ENCODE assay signal across 10 cellular contexts in genomic region chr6:30912746-30913520, GRCh38. TPM values are rescaled to one million over a fixed set of nuclear protein-coding genes. Genes with fewer than 3 reads are reported as not detected.
A peak's percentile ranks its signal among the peaks of the same experiment; 100 is the strongest.
DNase-seq lines count a peak whose midpoint lies in the region; ATAC-seq and TF ChIP-seq lines count a peak whose summit lies in the region.
"Had no signal": no experiment of that assay in that cellular context is flagged by ENCODE, and none has a peak within 500 bp of the region (broad histone marks: within the 10 kb centered on the region; RNA-seq: fewer than 3 reads in every experiment).

No MANE protein-coding gene starts in this region.

- peak overlapping the region; percentile 67 to 94 (median 85) for H3K27ac Mint-ChIP-seq in nephron

- H3K9me3 Mint-ChIP-seq in nephron, result no peaks in the 10 kb centered on the region

- peak overlapping the region; percentile 85 for H3K4me3 ChIP-seq in MM.1S (ENCODE audit: low read length)
- H3K4me3 ChIP-seq in dorsolateral prefrontal cortex, result peak overlapping the region in 28 of 59 donors; percentile 57 to 96 (median 74)

- DNase-seq in MM.1S (no peak), dorsolateral prefrontal cortex (no peak), GM13977 (ENCODE audit: low spot score) (no peak)
- no peak for DNase-seq in stimulated activated CD8-positive, alpha-beta memory T cell treated with anti-CD3 and anti-CD28 coated beads, Interleukin-4, amount 100 ng/mL, for 48 hours
- no peak for DNase-seq in effector CD4-positive, alpha-beta T cell

- H3K36me3 ChIP-seq in MM.1S (replicated peaks; ENCODE audit: insufficient read depth, low read length), result no peaks in the 10 kb centered on the region

- H3K27me3 Mint-ChIP-seq in nephron (ENCODE audit: low read depth), result no peaks in the 10 kb centered on the region

- no peaks in the 10 kb centered on the region for H3K9me3 ChIP-seq in MM.1S (replicated peaks; ENCODE audit: insufficient read depth, low read length)

- H3K4me1 ChIP-seq in MM.1S (ENCODE audit: low read length), result peaks cover 14% of the 10 kb centered on the region

- H3K27me3 ChIP-seq in MM.1S (replicated peaks; ENCODE audit: insufficient read depth, low read length) (no peaks in the 10 kb centered on the region), dorsolateral prefrontal cortex (no peaks in the 10 kb centered on the region)

- peak overlapping the region; percentile 82 to 94 (median 88) for H3K4me3 Mint-ChIP-seq in nephron

- peak overlapping the region; percentile 97 for H2AFZ ChIP-seq in MM.1S (ENCODE audit: low read length)

- in situ Hi-C loops in GM13977 (cut with MboI; ENCODE audit: low pct_unique_long_range_greater_than_20kb, low sequenced_read_pairs, unreplicated experiment), result no loop called here

- peaks cover 54% of the 10 kb centered on the region for H3K4me1 Mint-ChIP-seq in nephron

- no peaks in the 10 kb centered on the region; the same call in 1 of the 2 replicates for H3F3A ChIP-seq in MM.1S (ENCODE audit: insufficient read depth, low read length)

- H3K9ac ChIP-seq in MM.1S (ENCODE audit: low read length), result 0 out of 2 replicates have a peak overlapping the region, but pooled peaks have one; percentile 93

- H3K79me2 ChIP-seq in MM.1S (ENCODE audit: low read length), result peaks cover 10% of the 10 kb centered on the region

- peak overlapping the region; percentile 98; the same call in 1 of the 2 replicates for H3K4me2 ChIP-seq in MM.1S (ENCODE audit: low read depth, low read length)

- TF ChIP-seq CTCF in 22Rv1 (IDR thresholded peaks at IDR 0.05) (no peak), MM.1S (IDR thresholded peaks at IDR 0.05; ENCODE audit: low read length) (no peak), dorsolateral prefrontal cortex (IDR thresholded peaks at IDR 0.05 in 54 of 56, conservative IDR thresholded peaks at IDR 0.05 in 2 of 56; ENCODE audit: low read depth in 1 of 56, partially characterized antibody in 56 of 56) (no peak), nephron (IDR thresholded peaks at IDR 0.05; ENCODE audit: unreplicated experiment in 3 of 3) (no peak), GM13977 (IDR thresholded peaks at IDR 0.05; ENCODE audit: extremely low read depth, insufficient read depth, missing control alignments) (no peak)

- no peaks in the 10 kb centered on the region for H3K9me2 ChIP-seq in MM.1S (replicated peaks; ENCODE audit: insufficient read depth, low read length)

- ATAC-seq in GM18873 (IDR thresholded peaks at IDR 0.05; ENCODE audit: low FRiP score, unreplicated experiment), result no peak

- no peaks in the 10 kb centered on the region for H4K20me1 ChIP-seq in MM.1S (ENCODE audit: insufficient read depth, low read length)

- intact Hi-C loops in dorsolateral prefrontal cortex (cut with DNase I), result loop anchor here (5.0 to 10.0 kb wide), 3 partner anchors 36 to 282 kb away; partner anchors contain the start of gene DHX16 (in 1 of the 2)

- H3K27ac ChIP-seq in 22Rv1 (peak overlapping the region; percentile 97), MM.1S (ENCODE audit: low read length) (no peak overlapping the region), dorsolateral prefrontal cortex (peak overlapping the region in 55 of 59 donors; percentile 84 to 100 (median 96))

- H3K36me3 Mint-ChIP-seq in nephron (ENCODE audit: low read depth), result peaks cover 46% of the 10 kb centered on the region

RNA-seq across cellular contexts. Expression of gene VARS2, which starts 1.1 kb away (rescaled TPM):
- 10 to 100 TPM; 27.9 to 82.8 (median 48.0) TPM for total RNA-seq in dorsolateral prefrontal cortex

RNA-seq across cellular contexts. Expression of gene GTF2H4, which starts 4.9 kb away (rescaled TPM):
- 100 to 1,000 TPM in 1 of 120 experiments, 10 to 100 TPM in 119; 24.7 to 107 (median 48.9) TPM for total RNA-seq in dorsolateral prefrontal cortex

RNA-seq across cellular contexts. Expression of gene SFTA2, which starts 19.0 kb away (rescaled TPM):
- total RNA-seq in dorsolateral prefrontal cortex, result under 1 TPM in 7 of 120 experiments, not detected in 113; 0.39 to 0.85 (median 0.66) TPM
- total RNA-seq: M059J had no signal

RNA-seq across cellular contexts. Expression of gene MUCL3, which starts 27.8 kb away (rescaled TPM):
- not detected for total RNA-seq in dorsolateral prefrontal cortex
- total RNA-seq: M059J, RPMI7951 had no signal

RNA-seq across cellular contexts. Expression of gene DDR1, which starts 28.6 kb away (rescaled TPM):
- 100 to 1,000 TPM; 100 to 498 (median 195) TPM for total RNA-seq in dorsolateral prefrontal cortex
